Comparison of ENCODE assay signal across 12 cellular contexts in the genomic region with DNA sequence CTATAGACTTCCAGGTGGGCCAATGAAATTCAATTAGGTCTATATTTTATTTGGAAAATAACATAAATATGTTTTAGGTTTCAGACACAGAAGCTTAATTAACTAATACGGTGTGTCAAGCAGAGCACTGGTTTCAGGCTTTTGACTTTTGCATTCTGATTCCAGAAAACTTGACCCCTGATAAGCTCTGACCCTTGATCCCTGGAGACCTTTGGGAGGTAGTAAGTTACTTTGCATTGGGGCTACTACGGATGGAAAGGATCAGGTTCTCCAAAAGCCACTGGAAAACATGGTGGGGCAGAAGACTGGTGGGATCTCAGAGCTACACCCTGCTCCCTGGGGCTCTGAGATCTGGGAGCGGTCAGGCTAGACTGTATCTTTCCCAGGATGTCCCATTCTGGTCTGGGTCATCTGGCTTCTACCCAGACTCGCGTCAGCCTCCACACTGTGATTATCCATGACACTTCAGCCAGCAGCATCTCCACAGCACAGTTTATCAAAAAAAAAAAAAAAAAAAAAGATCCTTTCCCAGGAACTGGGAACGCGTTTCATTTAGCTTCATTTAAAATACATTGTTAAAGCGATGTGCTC. TPM values are rescaled to one million over a fixed set of nuclear protein-coding genes. Genes with fewer than 3 reads are reported as not detected.
DNase-seq lines count a peak whose midpoint lies in the region; ATAC-seq and TF ChIP-seq lines count a peak whose summit lies in the region.
"Had no signal": no experiment of that assay in that cellular context is flagged by ENCODE, and none has a peak within 500 bp of the region (broad histone marks: within the 10 kb centered on the region; RNA-seq: fewer than 3 reads in every experiment).

No MANE protein-coding gene starts in this region.

- DNase-seq in LHCN-M2 (ENCODE audit: low read depth) (peak; percentile 10), esophagus muscularis mucosa (ENCODE audit: extremely low spot score) (peak; percentile 87), osteoblast (ENCODE audit: insufficient read length, low spot score, missing footprints) (peak; percentile 15), cerebellum (ENCODE audit: low spot score) (no peak)
- DNase-seq: activated B cell treated with CpG ODN at 0.5 μM for 24 hours, kidney, SHP77 had no signal

- H3K27ac ChIP-seq in ACC112 (ENCODE audit: low read depth, low read length) (peak overlapping the region; percentile 73), esophagus muscularis mucosa (replicated peaks in 1 of 4) (peak overlapping the region; percentile 37 to 73 (median 71)), osteoblast (ENCODE audit: low read depth, low read length) (peak overlapping the region; percentile 76)

- WGBS in esophagus muscularis mucosa, result 39% methylated on average over 8 of the region's 8 CpGs

- H3K4me2 ChIP-seq in osteoblast (ENCODE audit: insufficient read depth, low read length), result peak overlapping the region; percentile 57

- TF ChIP-seq CTCF in esophagus muscularis mucosa (IDR thresholded peaks at IDR 0.05), result no peak
- no peak for TF ChIP-seq CTCF in osteoblast (IDR thresholded peaks at IDR 0.05; ENCODE audit: extremely low read depth, low read depth, low read length)

- H3K4me1 ChIP-seq in ACC112 (ENCODE audit: control insufficient read depth, insufficient read depth, low read length, unreplicated experiment) (peaks cover 58% of the 10 kb centered on the region), esophagus muscularis mucosa (peaks cover 14 to 25% (median 24%) of the 10 kb centered on the region in 4 donors), osteoblast (ENCODE audit: insufficient read depth, low read length) (peaks cover 47% of the 10 kb centered on the region)

- intact Hi-C loops in esophagus muscularis mucosa (cut with DNase I), result no loop called here

- no peak for TF ChIP-seq POLR2A in esophagus muscularis mucosa (IDR thresholded peaks at IDR 0.05; ENCODE audit: low read depth)

- TF ChIP-seq EP300 in esophagus muscularis mucosa (IDR thresholded peaks at IDR 0.05), result no peak

- H3K4me3 ChIP-seq in ACC112 (ENCODE audit: low read depth, low read length) (peak overlapping the region; percentile 49), esophagus muscularis mucosa (peak overlapping the region in 1 of 4 donors; percentile 21), osteoblast (ENCODE audit: insufficient read depth, low read length) (peak overlapping the region; percentile 49)

- H3K79me2 ChIP-seq in ACC112 (ENCODE audit: control insufficient read depth, insufficient read depth, low read length, unreplicated experiment), result no peaks in the 10 kb centered on the region
- H3K79me2 ChIP-seq in osteoblast (ENCODE audit: insufficient read depth, low read length), result no peaks in the 10 kb centered on the region
- H3K79me2 ChIP-seq: parathyroid adenoma had no signal

- peak overlapping the region; percentile 64 for H2AFZ ChIP-seq in ACC112 (ENCODE audit: low read length, unreplicated experiment)
- H2AFZ ChIP-seq in osteoblast (ENCODE audit: low read length), result peak overlapping the region; percentile 63

- H4K20me1 ChIP-seq in osteoblast (ENCODE audit: insufficient read depth, low read length), result no peaks in the 10 kb centered on the region

- H3K27me3 ChIP-seq in ACC112 (ENCODE audit: insufficient read depth, low read length) (no peaks in the 10 kb centered on the region), esophagus muscularis mucosa (peaks cover 0 to 10% (median 0%) of the 10 kb centered on the region in 4 donors), osteoblast (ENCODE audit: insufficient read depth, low read length) (no peaks in the 10 kb centered on the region)

- H3K36me3 ChIP-seq in ACC112 (ENCODE audit: insufficient read depth, low read length) (no peaks in the 10 kb centered on the region), esophagus muscularis mucosa (no peaks in the 10 kb centered on the region), osteoblast (ENCODE audit: insufficient read depth, low read length) (no peaks in the 10 kb centered on the region)

- H3K9me3 ChIP-seq in esophagus muscularis mucosa, result no peaks in the 10 kb centered on the region
- no peaks in the 10 kb centered on the region for H3K9me3 ChIP-seq in osteoblast (ENCODE audit: low read depth, low read length)

- ATAC-seq in GM21528 (IDR thresholded peaks at IDR 0.05; ENCODE audit: low FRiP score, unreplicated experiment), result no peak
- ATAC-seq in GM21423 (IDR thresholded peaks at IDR 0.05; ENCODE audit: unreplicated experiment), result no peak
- ATAC-seq in GM18498 (IDR thresholded peaks at IDR 0.05; ENCODE audit: unreplicated experiment), result no peak

RNA-seq across cellular contexts. Expression of a gene that starts 17.9 kb away (rescaled TPM):
- total RNA-seq in LHCN-M2 (2014; rRNA removed) (590 and 679 TPM in 2 replicates), esophagus muscularis mucosa (100 to 1,000 TPM in 1 of 4 donors, 10 to 100 TPM in 3; 42.8 to 425 (median 63.0) TPM), osteoblast (106 and 114 TPM in 2 replicates), cerebellum (20.1 TPM)
- polyA plus RNA-seq in LHCN-M2 (2012), result 194 TPM
- total RNA-seq: activated B cell treated with CpG ODN at 0.5 μM for 24 hours had no signal
